In genomic region chr3:121834734-121835709, GRCh38 we compare ENCODE assay signal across 8 cellular contexts. TPM values are rescaled to one million over a fixed set of nuclear protein-coding genes. Genes with fewer than 3 reads are reported as not detected.
DNase-seq lines count a peak whose midpoint lies in the region; ATAC-seq and TF ChIP-seq lines count a peak whose summit lies in the region.

Gene EAF2, plus strand, starts transcription at chr3:121835209. Its CDS starts 77 bp downstream, at chr3:121835286.
Gene IQCB1, minus strand, starts transcription at chr3:121835060. Its CDS starts 6,100 bp downstream, at chr3:121828960.

- peaks cover 10 to 11% of the 10 kb centered on the region in 2 donors for H3K4me1 ChIP-seq in thyroid gland

- H3K36me3 Mint-ChIP-seq in activated naive CD8-positive, alpha-beta T cell: peaks cover 12% of the 10 kb centered on the region
- peaks cover 3% of the 10 kb centered on the region for H3K36me3 Mint-ChIP-seq in osteocyte (ENCODE audit: unreplicated experiment)

- peak within 1 kb of the TSS in 1 of 3 donors; percentile 68 for H3K27ac ChIP-seq in thyroid gland

- H3K4me1 Mint-ChIP-seq in activated naive CD8-positive, alpha-beta T cell (ENCODE audit: low read depth): peaks cover 52% of the 10 kb centered on the region
- peaks cover 21% of the 10 kb centered on the region for H3K4me1 Mint-ChIP-seq in osteocyte (ENCODE audit: unreplicated experiment)

- peak within 1 kb of the TSS; percentile 52 to 95 (median 86) for H3K4me3 ChIP-seq in thyroid gland (replicated peaks in 1 of 3)

- DNase-seq in GM10266 (ENCODE audit: extremely low spot score): peak; percentile 94
- peak; percentile 99 for DNase-seq in NCI-H1105 (lab: John Stamatoyannopoulos, UW)
- peak; percentile 93 for DNase-seq in SKM-1 treated with dmso at 0.1 percent for 144 hours (lab: John Stamatoyannopoulos, UW; ENCODE audit: unreplicated experiment)
- peak; percentile 89 to 99 (median 97) for DNase-seq in head of caudate nucleus
- DNase-seq in osteocyte (ENCODE audit: extremely low spot score, unreplicated experiment): peak; percentile 97
- DNase-seq in thyroid gland: peak; percentile 93 to 95

- H3K27ac Mint-ChIP-seq in activated naive CD8-positive, alpha-beta T cell: peak within 1 kb of the TSS; percentile 93
- peak within 1 kb of the TSS; percentile 91 for H3K27ac Mint-ChIP-seq in osteocyte (ENCODE audit: unreplicated experiment)

- H3K9me3 ChIP-seq in thyroid gland: no peaks in the 10 kb centered on the region

- TF ChIP-seq CTCF in GM10266 (IDR thresholded peaks at IDR 0.05; ENCODE audit: control insufficient read depth, insufficient read depth, low read depth, missing control alignments) (peak; percentile 12), osteocyte (IDR thresholded peaks at IDR 0.05) (no peak), thyroid gland (IDR thresholded peaks at IDR 0.05) (no peak)

- no peaks in the 10 kb centered on the region for H3K9me3 Mint-ChIP-seq in activated naive CD8-positive, alpha-beta T cell (ENCODE audit: low read depth)
- no peaks in the 10 kb centered on the region for H3K9me3 Mint-ChIP-seq in osteocyte (ENCODE audit: unreplicated experiment)

- 0 to 2% methylated on average over 33 to 52 of the region's 61 CpGs for WGBS in thyroid gland, 2 donors

- H3K4me3 Mint-ChIP-seq in activated naive CD8-positive, alpha-beta T cell: peak within 1 kb of the TSS; percentile 98
- peak within 1 kb of the TSS; percentile 89 for H3K4me3 Mint-ChIP-seq in osteocyte (ENCODE audit: unreplicated experiment)

- H3K36me3 ChIP-seq in thyroid gland: no peaks in the 10 kb centered on the region

- ATAC-seq in HG02623 (IDR thresholded peaks at IDR 0.05; ENCODE audit: unreplicated experiment): peak; percentile 96

- no peaks in the 10 kb centered on the region for H3K27me3 Mint-ChIP-seq in activated naive CD8-positive, alpha-beta T cell
- H3K27me3 Mint-ChIP-seq in osteocyte (ENCODE audit: unreplicated experiment): peaks cover 9% of the 10 kb centered on the region

- TF ChIP-seq POLR2A in thyroid gland (IDR thresholded peaks at IDR 0.05): peak in 1 of 2 donors; percentile 98

- no peaks in the 10 kb centered on the region for H3K27me3 ChIP-seq in thyroid gland

- intact Hi-C loops in head of caudate nucleus (cut with DNase I): no loop called here
- intact Hi-C loops in thyroid gland (cut with DNase I): no loop called here

RNA-seq across cellular contexts. Expression of gene EAF2, which starts in this region (rescaled TPM):
- 1.4 and 2.4 TPM in 2 replicates for total RNA-seq in osteocyte
- total RNA-seq in thyroid gland: 1 to 10 TPM; 2.6 to 6.8 (median 4.8) TPM

RNA-seq across cellular contexts. Expression of gene IQCB1, which starts in this region (rescaled TPM):
- total RNA-seq in osteocyte (16.3 and 17.1 TPM in 2 replicates), thyroid gland (10 to 100 TPM; 16.3 to 37.9 (median 31.4) TPM)
